26 cellular contexts compared by ENCODE assay signal in the genomic region with DNA sequence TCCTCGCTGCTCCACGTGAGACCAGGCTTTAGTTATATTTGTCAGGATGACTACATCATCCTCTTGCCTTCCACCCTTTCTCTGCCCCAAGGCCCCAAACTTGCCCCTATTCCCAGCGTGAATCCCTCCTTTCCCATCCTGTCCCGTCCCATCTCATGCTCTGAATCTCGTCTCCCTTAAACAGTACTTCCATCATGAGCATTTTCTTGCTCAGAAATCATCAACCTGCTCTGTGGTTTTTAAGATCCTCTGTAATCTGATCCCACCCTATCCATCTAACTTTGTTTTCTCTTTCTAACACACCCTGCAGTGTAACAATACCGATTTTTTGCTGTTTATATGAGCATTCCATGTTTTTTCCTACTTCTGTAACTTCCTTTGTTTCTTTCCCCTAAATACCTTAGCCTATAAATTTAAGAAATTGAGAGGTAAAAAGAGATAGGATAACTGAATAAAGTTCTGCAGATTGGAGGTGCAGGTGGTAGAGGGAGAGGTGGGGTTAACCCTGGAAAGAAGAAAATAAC. TPM values are rescaled to one million over a fixed set of nuclear protein-coding genes. Genes with fewer than 3 reads are reported as not detected.
DNase-seq lines count a peak whose midpoint lies in the region; ATAC-seq and TF ChIP-seq lines count a peak whose summit lies in the region.
"Had no signal": no experiment of that assay in that cellular context is flagged by ENCODE, and none has a peak within 500 bp of the region (broad histone marks: within the 10 kb centered on the region; RNA-seq: fewer than 3 reads in every experiment).

No MANE protein-coding gene starts in this region.

- H3K9ac ChIP-seq in endodermal cell (ENCODE audit: extremely low read depth, low read length, poor library complexity, severe bottlenecking): no peak overlapping the region

- no peak for TF ChIP-seq POLR2A in thyroid gland (IDR thresholded peaks at IDR 0.05)

- H3K27me3 Mint-ChIP-seq in activated T-helper 17 cell treated with anti-CD3 and anti-CD28 coated beads, Interleukin-2, amount 50 U/mL, for 72 hours: no peaks in the 10 kb centered on the region
- no peaks in the 10 kb centered on the region for H3K27me3 Mint-ChIP-seq in naive thymus-derived CD8-positive, alpha-beta T cell
- no peaks in the 10 kb centered on the region for H3K27me3 Mint-ChIP-seq in endodermal cell (ENCODE audit: insufficient read depth)
- H3K27me3 Mint-ChIP-seq: activated naive CD4-positive, alpha-beta T cell treated with anti-CD3 and anti-CD28 coated beads, Interleukin-2, amount 10 ng/mL, durations not matched to agents 7 days and 5 days; CD8-positive, alpha-beta memory T cell; stimulated activated naive CD8-positive, alpha-beta T cell treated with anti-CD3 and anti-CD28 coated beads, Interleukin-15, Interleukin-2, amounts not matched to agents 100 ng/mL and 50 ng/mL, for 24 hours had no signal

- intact Hi-C loops in thyroid gland (cut with DNase I): no loop called here

- 78 to 80% methylated on average over 6 of the region's 6 CpGs for WGBS in thyroid gland, 2 donors
- WGBS in endodermal cell (ENCODE audit: insufficient coverage in 1 of 2, insufficient read length in 1 of 2), 2 experiments: 85% methylated on average over 6 of the region's 6 CpGs

- H3K4me3 ChIP-seq in thyroid gland (replicated peaks in 1 of 3) (no peak overlapping the region), endodermal cell (ENCODE audit: low read length) (no peak overlapping the region)
- H3K4me3 ChIP-seq: K562, right atrium auricular region, SJSA1 had no signal

- TF ChIP-seq CTCF in thyroid gland (IDR thresholded peaks at IDR 0.05) (no peak), endodermal cell (conservative IDR thresholded peaks at IDR 0.05) (no peak)

- no peaks in the 10 kb centered on the region for H3K36me3 Mint-ChIP-seq in activated T-helper 17 cell treated with anti-CD3 and anti-CD28 coated beads, Interleukin-2, amount 50 U/mL, for 72 hours (ENCODE audit: low read depth)
- H3K36me3 Mint-ChIP-seq in naive thymus-derived CD8-positive, alpha-beta T cell: peaks cover 0 to 8% (median 0%) of the 10 kb centered on the region in 3 donors
- no peaks in the 10 kb centered on the region for H3K36me3 Mint-ChIP-seq in endodermal cell (ENCODE audit: low read depth)
- H3K36me3 Mint-ChIP-seq: activated naive CD4-positive, alpha-beta T cell treated with anti-CD3 and anti-CD28 coated beads, Interleukin-2, amount 10 ng/mL, durations not matched to agents 7 days and 5 days; CD8-positive, alpha-beta memory T cell had no signal

- H3K4me1 ChIP-seq in thyroid gland: peaks cover 43 to 70% of the 10 kb centered on the region in 2 donors
- H3K4me1 ChIP-seq in endodermal cell (ENCODE audit: control insufficient read depth, insufficient read depth, low read length): no peaks in the 10 kb centered on the region
- H3K4me1 ChIP-seq: SJSA1 had no signal

- H3K36me3 ChIP-seq in thyroid gland (no peaks in the 10 kb centered on the region), endodermal cell (ENCODE audit: control insufficient read depth, insufficient read depth, low read length) (no peaks in the 10 kb centered on the region)
- H3K36me3 ChIP-seq: right atrium auricular region had no signal

- DNase-seq in NCI-H2107 treated with DMSO at 0.1 percent for 48 hours (lab: John Stamatoyannopoulos, UW; ENCODE audit: unreplicated experiment): peak; percentile 45
- no peak for DNase-seq in NCI-H2107 (lab: John Stamatoyannopoulos, UW)
- DNase-seq in naive thymus-derived CD8-positive, alpha-beta T cell: no peak
- no peak for DNase-seq in thyroid gland
- DNase-seq in endodermal cell: no peak
- no peak for DNase-seq in activated CD4-positive, alpha-beta T cell treated with anti-CD3 and anti-CD28 coated beads, Interleukin-2, amount 50 U/mL, for 48 hours
- DNase-seq: 8988T; activated CD4-positive, alpha-beta T cell treated with anti-CD3 and anti-CD28 coated beads for 48 hours; activated naive CD4-positive, alpha-beta T cell treated with anti-CD3 and anti-CD28 coated beads, Interleukin-2, amount 10 ng/mL, durations not matched to agents 7 days and 5 days; activated T-cell treated with anti-CD3 and anti-CD28 coated beads, Interleukin-2, amount 50 U/mL, for 4 hours; caudate nucleus; CD8-positive, alpha-beta memory T cell; dermis blood vessel endothelial cell; DMS153; NCI-H1436 treated with DMSO at 0.1 percent for 48 hours; NCI-H2171; stimulated activated CD4-positive, alpha-beta T cell treated with anti-CD3 and anti-CD28 coated beads, Interleukin-12 subunit alpha, Interleukin-12 subunit beta, amount 100 ng/mL, for 4 hours; stimulated activated CD4-positive, alpha-beta T cell treated with anti-CD3 and anti-CD28 coated beads, Interleukin-4, amount 100 ng/mL, for 4 hours; T-helper 2 cell; trophoblast cell had no signal

- POLR2A ChIA-PET in naive thymus-derived CD8-positive, alpha-beta T cell (lab: Charles Lee): no interaction called here

- H3K4me1 Mint-ChIP-seq in activated T-helper 17 cell treated with anti-CD3 and anti-CD28 coated beads, Interleukin-2, amount 50 U/mL, for 72 hours: peaks cover 22% of the 10 kb centered on the region
- peaks cover 30 to 66% (median 53%) of the 10 kb centered on the region in 4 donors for H3K4me1 Mint-ChIP-seq in naive thymus-derived CD8-positive, alpha-beta T cell
- H3K4me1 Mint-ChIP-seq in endodermal cell: peaks cover 18% of the 10 kb centered on the region

- H3K27me3 ChIP-seq in thyroid gland (no peaks in the 10 kb centered on the region), endodermal cell (ENCODE audit: control insufficient read depth, insufficient read depth, low read length, poor library complexity, severe bottlenecking) (no peaks in the 10 kb centered on the region)
- H3K27me3 ChIP-seq: right atrium auricular region, SJSA1 had no signal

- H3K9me3 Mint-ChIP-seq in activated T-helper 17 cell treated with anti-CD3 and anti-CD28 coated beads, Interleukin-2, amount 50 U/mL, for 72 hours: no peaks in the 10 kb centered on the region
- H3K9me3 Mint-ChIP-seq in naive thymus-derived CD8-positive, alpha-beta T cell: no peaks in the 10 kb centered on the region
- no peaks in the 10 kb centered on the region for H3K9me3 Mint-ChIP-seq in endodermal cell
- H3K9me3 Mint-ChIP-seq: activated naive CD4-positive, alpha-beta T cell treated with anti-CD3 and anti-CD28 coated beads, Interleukin-2, amount 10 ng/mL, durations not matched to agents 7 days and 5 days; activated T-cell treated with anti-CD3 and anti-CD28 coated beads, Interleukin-2, amount 50 U/mL, for 4 hours; CD8-positive, alpha-beta memory T cell; stimulated activated naive CD8-positive, alpha-beta T cell treated with anti-CD3 and anti-CD28 coated beads, Interleukin-15, Interleukin-2, amounts not matched to agents 100 ng/mL and 50 ng/mL, for 24 hours had no signal

- H3K9me3 ChIP-seq in thyroid gland (no peaks in the 10 kb centered on the region), endodermal cell (ENCODE audit: control insufficient read depth, low read length) (no peaks in the 10 kb centered on the region)
- H3K9me3 ChIP-seq: right atrium auricular region, SJSA1 had no signal

- no peak for ATAC-seq in activated T-helper 17 cell treated with anti-CD3 and anti-CD28 coated beads, Interleukin-2, amount 50 U/mL, for 72 hours (replicated peaks)
- ATAC-seq in naive thymus-derived CD8-positive, alpha-beta T cell: no peak
- ATAC-seq in GM21619 (IDR thresholded peaks at IDR 0.05; ENCODE audit: unreplicated experiment): no peak
- ATAC-seq: activated T-cell treated with anti-CD3 and anti-CD28 coated beads, Interleukin-2, amount 50 U/mL, for 4 hours had no signal

- peak overlapping the region in 2 of 3 donors; percentile 41 to 51 for H3K27ac ChIP-seq in thyroid gland
- no peak overlapping the region for H3K27ac ChIP-seq in endodermal cell (ENCODE audit: low read depth, low read length)
- H3K27ac ChIP-seq: SJSA1 had no signal

- no peak overlapping the region for H3K4me3 Mint-ChIP-seq in activated T-helper 17 cell treated with anti-CD3 and anti-CD28 coated beads, Interleukin-2, amount 50 U/mL, for 72 hours
- no peak overlapping the region for H3K4me3 Mint-ChIP-seq in naive thymus-derived CD8-positive, alpha-beta T cell
- no peak overlapping the region for H3K4me3 Mint-ChIP-seq in endodermal cell
- H3K4me3 Mint-ChIP-seq: activated naive CD4-positive, alpha-beta T cell treated with anti-CD3 and anti-CD28 coated beads, Interleukin-2, amount 10 ng/mL, durations not matched to agents 7 days and 5 days; activated T-cell treated with anti-CD3 and anti-CD28 coated beads, Interleukin-2, amount 50 U/mL, for 4 hours; CD8-positive, alpha-beta memory T cell; stimulated activated naive CD8-positive, alpha-beta T cell treated with anti-CD3 and anti-CD28 coated beads, Interleukin-15, Interleukin-2, amounts not matched to agents 100 ng/mL and 50 ng/mL, for 24 hours had no signal

- H3K27ac Mint-ChIP-seq in activated T-helper 17 cell treated with anti-CD3 and anti-CD28 coated beads, Interleukin-2, amount 50 U/mL, for 72 hours: peak overlapping the region; percentile 34
- H3K27ac Mint-ChIP-seq in naive thymus-derived CD8-positive, alpha-beta T cell: peak overlapping the region in 7 of 10 donors; percentile 1 to 58 (median 21)
- H3K27ac Mint-ChIP-seq in endodermal cell: no peak overlapping the region
- H3K27ac Mint-ChIP-seq: activated naive CD4-positive, alpha-beta T cell treated with anti-CD3 and anti-CD28 coated beads, Interleukin-2, amount 10 ng/mL, durations not matched to agents 7 days and 5 days; stimulated activated naive CD8-positive, alpha-beta T cell treated with anti-CD3 and anti-CD28 coated beads, Interleukin-15, Interleukin-2, amounts not matched to agents 100 ng/mL and 50 ng/mL, for 24 hours had no signal

RNA-seq across cellular contexts. Expression of gene MRTFB, which starts 39.7 kb away (rescaled TPM):
- total RNA-seq in activated T-helper 17 cell treated with anti-CD3 and anti-CD28 coated beads, Interleukin-2, amount 50 U/mL, for 72 hours: 10 to 100 TPM; 18.2 to 18.8 TPM
- total RNA-seq in naive thymus-derived CD8-positive, alpha-beta T cell: 10 to 100 TPM; 21.5 to 23.3 TPM
- polyA plus RNA-seq in naive thymus-derived CD8-positive, alpha-beta T cell: 1 to 10 TPM; 2.5 to 6.4 (median 4.6) TPM
- total RNA-seq in thyroid gland (100 to 1,000 TPM in 1 of 4 donors, 10 to 100 TPM in 3; 51.2 to 131 (median 74.0) TPM), endodermal cell (10 to 100 TPM; 49.4 to 58.6 TPM)
- 25.0 TPM for polyA plus RNA-seq in endodermal cell (2013, experiment 1 of 2)
- polyA plus RNA-seq in endodermal cell (2013, experiment 2 of 2): 24.1 TPM
